In the genomic region with DNA sequence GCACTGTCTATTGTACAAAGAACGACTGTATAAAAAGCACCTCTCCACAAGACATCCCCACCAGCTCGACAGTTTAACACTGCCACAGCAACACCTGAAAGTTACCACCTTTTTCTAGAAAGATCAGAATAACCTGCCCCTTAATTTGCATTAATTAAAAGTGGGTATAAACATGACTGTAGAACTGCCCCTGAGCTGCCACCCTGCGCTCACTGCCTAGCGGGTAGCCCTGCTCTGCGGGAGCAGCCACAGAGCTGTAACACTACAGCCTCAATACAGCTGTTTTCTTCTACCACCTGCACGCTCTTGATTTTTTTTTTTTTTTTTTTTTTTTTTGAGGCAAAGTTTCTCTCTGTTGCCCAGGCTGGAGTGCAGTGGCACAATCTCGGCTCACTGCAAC, we compare ENCODE assay signal across 26 cellular contexts.
"Had no signal": no experiment of that assay in that cellular context is flagged by ENCODE, and none has a peak within 500 bp of the region (broad histone marks: within the 10 kb centered on the region; RNA-seq: fewer than 3 reads in every experiment).

No MANE protein-coding gene starts in this region.

- H3K9ac ChIP-seq: parathyroid adenoma had no signal

- H3K36me3 Mint-ChIP-seq: memory B cell; naive B cell; natural killer cell treated with Interleukin-12 subunit alpha and Interleukin-12 subunit beta and Interleukin-15 and Interleukin-18, amount 100 ng/mL, for 72 hours; stimulated activated naive B cell treated with anti-CD40 and anti-IgM and Interleukin-4, amounts not matched to agents 10 μg/mL and 1 μg/mL and 100 μg/mL, for 72 hours had no signal

- FAIRE-seq: keratinocyte, small intestine, urothelium cell line had no signal

- H3K27ac ChIP-seq: epithelial cell of prostate, gastrocnemius medialis, parathyroid adenoma, right lobe of liver, thoracic aorta, tibial nerve, upper lobe of left lung had no signal

- H3K9me3 Mint-ChIP-seq: dendritic cell treated with granulocyte-macrophage colony-stimulating factor and Interleukin-4, amounts not matched to agents 40 ng/mL and 50 ng/mL, for 4 days; endodermal cell; memory B cell; naive B cell; natural killer cell treated with Interleukin-12 subunit alpha and Interleukin-12 subunit beta and Interleukin-15 and Interleukin-18, amount 100 ng/mL, for 72 hours; neural crest cell; stimulated activated naive B cell treated with anti-CD40 and anti-IgM and Interleukin-4, amounts not matched to agents 10 μg/mL and 1 μg/mL and 100 μg/mL, for 72 hours; stimulated activated naive CD8-positive, alpha-beta T cell treated with anti-CD3 and anti-CD28 coated beads, Interleukin-15, Interleukin-2, amounts not matched to agents 100 ng/mL and 50 ng/mL, for 24 hours had no signal

- H3K9me3 ChIP-seq: gastrocnemius medialis, mucosa of descending colon, right lobe of liver, thoracic aorta, tibial nerve, upper lobe of left lung had no signal

- H3K4me1 Mint-ChIP-seq: memory B cell; naive B cell; neural crest cell; stimulated activated naive B cell treated with anti-CD40 and anti-IgM and Interleukin-4, amounts not matched to agents 10 μg/mL and 1 μg/mL and 100 μg/mL, for 72 hours had no signal

- H3K36me3 ChIP-seq: gastrocnemius medialis, right lobe of liver, thoracic aorta, tibial nerve, upper lobe of left lung had no signal

- DNase-seq: effector CD8-positive, alpha-beta T cell; endodermal cell; foreskin fibroblast; gastrocnemius medialis; left ventricle myocardium superior; mucosa of descending colon; naive B cell; right lobe of liver; small intestine; stimulated activated CD4-positive, alpha-beta T cell treated with anti-CD3 and anti-CD28 coated beads, Interleukin-15, amount 100 ng/mL, for 24 hours; stimulated activated CD4-positive, alpha-beta T cell treated with anti-CD3 and anti-CD28 coated beads, Interleukin-2, amount 100 ng/mL, for 48 hours; stimulated activated naive B cell treated with anti-CD40 and anti-IgM and Interleukin-4, amounts not matched to agents 10 μg/mL and 1 μg/mL and 100 μg/mL, for 72 hours had no signal

- H3K4me3 ChIP-seq: gastrocnemius medialis, lung, mucosa of descending colon, right lobe of liver, thoracic aorta, tibial nerve, upper lobe of left lung had no signal

- H3K27me3 Mint-ChIP-seq: memory B cell; naive B cell; progenitor cell of endocrine pancreas; stimulated activated naive B cell treated with anti-CD40 and anti-IgM and Interleukin-4, amounts not matched to agents 10 μg/mL and 1 μg/mL and 100 μg/mL, for 72 hours had no signal

- H3K4me1 ChIP-seq: right lobe of liver had no signal

- H3K4me3 Mint-ChIP-seq: dendritic cell treated with granulocyte-macrophage colony-stimulating factor and Interleukin-4, amounts not matched to agents 40 ng/mL and 50 ng/mL, for 4 days; endodermal cell; memory B cell; natural killer cell treated with Interleukin-12 subunit alpha and Interleukin-12 subunit beta and Interleukin-15 and Interleukin-18, amount 100 ng/mL, for 72 hours; neural crest cell; stimulated activated naive B cell treated with anti-CD40 and anti-IgM and Interleukin-4, amounts not matched to agents 10 μg/mL and 1 μg/mL and 100 μg/mL, for 72 hours; stimulated activated naive CD8-positive, alpha-beta T cell treated with anti-CD3 and anti-CD28 coated beads, Interleukin-15, Interleukin-2, amounts not matched to agents 100 ng/mL and 50 ng/mL, for 24 hours had no signal

- H3K27ac Mint-ChIP-seq: dendritic cell treated with granulocyte-macrophage colony-stimulating factor and Interleukin-4, amounts not matched to agents 40 ng/mL and 50 ng/mL, for 4 days; endodermal cell; memory B cell; naive B cell; natural killer cell treated with Interleukin-12 subunit alpha and Interleukin-12 subunit beta and Interleukin-15 and Interleukin-18, amount 100 ng/mL, for 72 hours; progenitor cell of endocrine pancreas; stimulated activated naive B cell treated with anti-CD40 and anti-IgM and Interleukin-4, amounts not matched to agents 10 μg/mL and 1 μg/mL and 100 μg/mL, for 72 hours; stimulated activated naive CD8-positive, alpha-beta T cell treated with anti-CD3 and anti-CD28 coated beads, Interleukin-15, Interleukin-2, amounts not matched to agents 100 ng/mL and 50 ng/mL, for 24 hours had no signal

- H3K27me3 ChIP-seq: gastrocnemius medialis, right lobe of liver, tibial nerve, upper lobe of left lung had no signal
